Comparison of ENCODE assay signal across 1 cellular context in the genomic region with DNA sequence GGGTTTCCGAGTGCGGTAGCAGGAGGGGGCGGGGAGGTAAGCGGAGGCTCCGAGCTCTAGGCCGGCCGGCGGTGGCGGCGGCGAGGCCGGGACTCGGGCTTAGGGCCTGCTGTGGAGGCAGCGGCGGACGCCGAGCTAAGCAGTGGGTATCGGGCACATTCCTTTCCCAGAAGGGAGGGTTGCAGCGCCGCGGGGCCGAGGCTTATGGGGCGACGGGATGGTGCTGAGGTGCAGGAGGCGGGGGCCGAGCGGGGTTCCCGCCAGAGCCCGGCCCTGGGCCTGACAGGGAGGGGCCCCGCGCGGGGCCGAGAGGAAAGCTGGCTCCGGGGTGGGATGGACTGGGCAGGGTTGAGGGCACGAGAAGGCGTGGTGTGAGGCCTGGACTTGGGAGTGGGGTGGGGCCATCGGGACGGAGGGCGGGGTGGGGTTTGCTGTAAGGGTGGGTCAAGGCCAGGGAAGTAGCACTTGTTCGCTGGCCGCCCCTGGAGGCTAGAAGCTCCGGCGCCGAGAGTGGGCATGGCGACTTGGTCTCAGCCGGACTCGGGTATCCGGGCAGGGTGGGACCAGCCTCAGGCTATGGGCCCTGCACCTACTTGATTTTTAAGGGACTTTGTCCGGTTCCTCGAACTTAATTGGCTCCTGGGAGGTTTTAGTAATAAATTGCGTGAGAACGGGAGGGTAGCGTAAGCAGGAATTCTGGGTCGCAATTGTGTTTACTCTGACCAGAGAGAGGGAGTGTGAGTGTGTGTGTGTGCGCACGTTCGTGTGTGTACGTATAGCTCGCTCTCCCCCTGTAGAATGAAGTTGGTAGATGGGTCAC.
TF ChIP-seq lines count a peak whose summit lies in the region.

A gene with protein sequence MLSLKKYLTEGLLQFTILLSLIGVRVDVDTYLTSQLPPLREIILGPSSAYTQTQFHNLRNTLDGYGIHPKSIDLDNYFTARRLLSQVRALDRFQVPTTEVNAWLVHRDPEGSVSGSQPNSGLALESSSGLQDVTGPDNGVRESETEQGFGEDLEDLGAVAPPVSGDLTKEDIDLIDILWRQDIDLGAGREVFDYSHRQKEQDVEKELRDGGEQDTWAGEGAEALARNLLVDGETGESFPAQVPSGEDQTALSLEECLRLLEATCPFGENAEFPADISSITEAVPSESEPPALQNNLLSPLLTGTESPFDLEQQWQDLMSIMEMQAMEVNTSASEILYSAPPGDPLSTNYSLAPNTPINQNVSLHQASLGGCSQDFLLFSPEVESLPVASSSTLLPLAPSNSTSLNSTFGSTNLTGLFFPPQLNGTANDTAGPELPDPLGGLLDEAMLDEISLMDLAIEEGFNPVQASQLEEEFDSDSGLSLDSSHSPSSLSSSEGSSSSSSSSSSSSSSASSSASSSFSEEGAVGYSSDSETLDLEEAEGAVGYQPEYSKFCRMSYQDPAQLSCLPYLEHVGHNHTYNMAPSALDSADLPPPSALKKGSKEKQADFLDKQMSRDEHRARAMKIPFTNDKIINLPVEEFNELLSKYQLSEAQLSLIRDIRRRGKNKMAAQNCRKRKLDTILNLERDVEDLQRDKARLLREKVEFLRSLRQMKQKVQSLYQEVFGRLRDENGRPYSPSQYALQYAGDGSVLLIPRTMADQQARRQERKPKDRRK (plus strand): TSS at position 39 of the 820 bp plus-strand sequence. CDS start 2,760 bp downstream, outside the sequence.

TF ChIP-seq in HepG2, 621 proteins besides CTCF, POLR2A, EP300 and RAD21 (continued from another document and continues in another):
- TF ChIP-seq RXRB (CRISPR knock-in tag; IDR thresholded peaks at IDR 0.05; ENCODE audit: borderline replicate concordance) (peak; percentile 76), FOXK2 (IDR thresholded peaks at IDR 0.05) (peak; percentile 38; the same call in 1 of the 2 replicates), PITX1 (CRISPR knock-in tag; IDR thresholded peaks at IDR 0.05) (peak; percentile 58), ZNF232 (CRISPR knock-in tag; IDR thresholded peaks at IDR 0.05; ENCODE audit: borderline replicate concordance) (no peak; the same call in 1 of the 2 replicates), MED8 (CRISPR knock-in tag; IDR thresholded peaks at IDR 0.05; ENCODE audit: insufficient replicate concordance) (peak; percentile 78), ZNF230 (CRISPR knock-in tag; IDR thresholded peaks at IDR 0.05) (peak; percentile 52; the same call in 1 of the 2 replicates), ZNF792 (CRISPR knock-in tag; IDR thresholded peaks at IDR 0.05) (peak; percentile 74), JUND (CRISPR knock-in tag; IDR thresholded peaks at IDR 0.05) (peak; percentile 12; the same call in 1 of the 2 replicates), NRL (CRISPR knock-in tag; IDR thresholded peaks at IDR 0.05; ENCODE audit: borderline replicate concordance) (no peak), GTF3A (CRISPR knock-in tag; conservative IDR thresholded peaks at IDR 0.05) (no peak), HNRNPL (IDR thresholded peaks at IDR 0.05; ENCODE audit: low read depth, low read length) (0 out of 2 replicates have a peak, but pooled peaks have one; percentile 76), MYNN (CRISPR knock-in tag; IDR thresholded peaks at IDR 0.05; ENCODE audit: low read depth) (peak; percentile 55), GATAD1 (CRISPR knock-in tag; IDR thresholded peaks at IDR 0.05) (peak; percentile 29), HMG20A (CRISPR knock-in tag; IDR thresholded peaks at IDR 0.05; ENCODE audit: borderline replicate concordance) (peak; percentile 54), DNMT1 (CRISPR knock-in tag; IDR thresholded peaks at IDR 0.05) (0 out of 2 replicates have a peak, but pooled peaks have one; percentile 49), ZNF775 (CRISPR knock-in tag; IDR thresholded peaks at IDR 0.05; ENCODE audit: borderline replicate concordance) (no peak; the same call in 1 of the 2 replicates), RXRA (CRISPR knock-in tag; IDR thresholded peaks at IDR 0.05) (peak; percentile 93), FOXP1 (IDR thresholded peaks at IDR 0.05) (peak; percentile 45; the same call in 1 of the 2 replicates), FOXP1 (CRISPR knock-in tag; IDR thresholded peaks at IDR 0.05) (peak; percentile 80), SOX5 (CRISPR knock-in tag; IDR thresholded peaks at IDR 0.05; ENCODE audit: borderline replicate concordance) (no peak; the same call in 1 of the 2 replicates), NCOA5 (CRISPR knock-in tag; IDR thresholded peaks at IDR 0.05) (no peak), TBX2 (CRISPR knock-in tag; IDR thresholded peaks at IDR 0.05; ENCODE audit: borderline replicate concordance) (peak; percentile 9; the same call in 1 of the 2 replicates), ZNF546 (CRISPR knock-in tag; conservative IDR thresholded peaks at IDR 0.05) (no peak; the same call in 1 of the 2 replicates), CC2D1A (CRISPR knock-in tag; IDR thresholded peaks at IDR 0.05) (peak; percentile 50; the same call in 1 of the 2 replicates), BRCA1 (CRISPR knock-in tag; IDR thresholded peaks at IDR 0.05) (no peak; the same call in 1 of the 2 replicates), NFRKB (IDR thresholded peaks at IDR 0.05) (no peak), ZNF274 (CRISPR knock-in tag; IDR thresholded peaks at IDR 0.05) (peak; percentile 81)
- TF ChIP-seq, protein P1, sequence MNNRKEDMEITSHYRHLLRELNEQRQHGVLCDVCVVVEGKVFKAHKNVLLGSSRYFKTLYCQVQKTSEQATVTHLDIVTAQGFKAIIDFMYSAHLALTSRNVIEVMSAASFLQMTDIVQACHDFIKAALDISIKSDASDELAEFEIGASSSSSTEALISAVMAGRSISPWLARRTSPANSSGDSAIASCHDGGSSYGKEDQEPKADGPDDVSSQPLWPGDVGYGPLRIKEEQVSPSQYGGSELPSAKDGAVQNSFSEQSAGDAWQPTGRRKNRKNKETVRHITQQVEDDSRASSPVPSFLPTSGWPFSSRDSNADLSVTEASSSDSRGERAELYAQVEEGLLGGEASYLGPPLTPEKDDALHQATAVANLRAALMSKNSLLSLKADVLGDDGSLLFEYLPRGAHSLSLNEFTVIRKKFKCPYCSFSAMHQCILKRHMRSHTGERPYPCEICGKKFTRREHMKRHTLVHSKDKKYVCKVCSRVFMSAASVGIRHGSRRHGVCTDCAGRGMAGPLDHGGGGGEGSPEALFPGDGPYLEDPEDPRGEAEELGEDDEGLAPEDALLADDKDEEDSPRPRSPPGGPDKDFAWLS (CRISPR knock-in tag; IDR thresholded peaks at IDR 0.05; ENCODE audit: borderline replicate concordance) = no peak
- TF ChIP-seq, protein P2, sequence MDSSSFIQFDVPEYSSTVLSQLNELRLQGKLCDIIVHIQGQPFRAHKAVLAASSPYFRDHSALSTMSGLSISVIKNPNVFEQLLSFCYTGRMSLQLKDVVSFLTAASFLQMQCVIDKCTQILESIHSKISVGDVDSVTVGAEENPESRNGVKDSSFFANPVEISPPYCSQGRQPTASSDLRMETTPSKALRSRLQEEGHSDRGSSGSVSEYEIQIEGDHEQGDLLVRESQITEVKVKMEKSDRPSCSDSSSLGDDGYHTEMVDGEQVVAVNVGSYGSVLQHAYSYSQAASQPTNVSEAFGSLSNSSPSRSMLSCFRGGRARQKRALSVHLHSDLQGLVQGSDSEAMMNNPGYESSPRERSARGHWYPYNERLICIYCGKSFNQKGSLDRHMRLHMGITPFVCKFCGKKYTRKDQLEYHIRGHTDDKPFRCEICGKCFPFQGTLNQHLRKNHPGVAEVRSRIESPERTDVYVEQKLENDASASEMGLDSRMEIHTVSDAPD (CRISPR knock-in tag; IDR thresholded peaks at IDR 0.05) = no peak
- TF ChIP-seq, protein P3, sequence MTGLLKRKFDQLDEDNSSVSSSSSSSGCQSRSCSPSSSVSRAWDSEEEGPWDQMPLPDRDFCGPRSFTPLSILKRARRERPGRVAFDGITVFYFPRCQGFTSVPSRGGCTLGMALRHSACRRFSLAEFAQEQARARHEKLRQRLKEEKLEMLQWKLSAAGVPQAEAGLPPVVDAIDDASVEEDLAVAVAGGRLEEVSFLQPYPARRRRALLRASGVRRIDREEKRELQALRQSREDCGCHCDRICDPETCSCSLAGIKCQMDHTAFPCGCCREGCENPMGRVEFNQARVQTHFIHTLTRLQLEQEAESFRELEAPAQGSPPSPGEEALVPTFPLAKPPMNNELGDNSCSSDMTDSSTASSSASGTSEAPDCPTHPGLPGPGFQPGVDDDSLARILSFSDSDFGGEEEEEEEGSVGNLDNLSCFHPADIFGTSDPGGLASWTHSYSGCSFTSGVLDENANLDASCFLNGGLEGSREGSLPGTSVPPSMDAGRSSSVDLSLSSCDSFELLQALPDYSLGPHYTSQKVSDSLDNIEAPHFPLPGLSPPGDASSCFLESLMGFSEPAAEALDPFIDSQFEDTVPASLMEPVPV (CRISPR knock-in tag; IDR thresholded peaks at IDR 0.05) = no peak; the same call in 1 of the 2 replicates
- TF ChIP-seq, protein P4, sequence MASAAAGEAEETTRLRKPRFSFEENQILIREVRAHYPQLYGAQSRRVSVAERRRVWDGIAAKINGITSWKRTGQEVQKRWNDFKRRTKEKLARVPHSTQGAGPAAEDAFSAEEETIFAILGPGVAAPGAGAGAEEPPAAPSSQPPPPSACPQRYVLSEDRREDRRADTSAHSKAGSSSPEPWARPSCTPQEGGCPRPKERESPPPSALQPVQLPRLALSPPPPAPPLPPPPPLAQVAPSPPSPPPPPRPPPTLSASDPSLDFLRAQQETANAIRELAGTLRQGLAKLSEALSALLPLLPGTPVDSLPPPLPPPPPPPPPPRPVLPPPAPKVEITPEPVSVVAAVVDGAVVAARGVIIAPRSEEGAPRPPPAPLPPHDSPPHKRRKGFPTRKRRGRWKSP (CRISPR knock-in tag; IDR thresholded peaks at IDR 0.05) = peak; percentile 90
- TF ChIP-seq, protein P5, sequence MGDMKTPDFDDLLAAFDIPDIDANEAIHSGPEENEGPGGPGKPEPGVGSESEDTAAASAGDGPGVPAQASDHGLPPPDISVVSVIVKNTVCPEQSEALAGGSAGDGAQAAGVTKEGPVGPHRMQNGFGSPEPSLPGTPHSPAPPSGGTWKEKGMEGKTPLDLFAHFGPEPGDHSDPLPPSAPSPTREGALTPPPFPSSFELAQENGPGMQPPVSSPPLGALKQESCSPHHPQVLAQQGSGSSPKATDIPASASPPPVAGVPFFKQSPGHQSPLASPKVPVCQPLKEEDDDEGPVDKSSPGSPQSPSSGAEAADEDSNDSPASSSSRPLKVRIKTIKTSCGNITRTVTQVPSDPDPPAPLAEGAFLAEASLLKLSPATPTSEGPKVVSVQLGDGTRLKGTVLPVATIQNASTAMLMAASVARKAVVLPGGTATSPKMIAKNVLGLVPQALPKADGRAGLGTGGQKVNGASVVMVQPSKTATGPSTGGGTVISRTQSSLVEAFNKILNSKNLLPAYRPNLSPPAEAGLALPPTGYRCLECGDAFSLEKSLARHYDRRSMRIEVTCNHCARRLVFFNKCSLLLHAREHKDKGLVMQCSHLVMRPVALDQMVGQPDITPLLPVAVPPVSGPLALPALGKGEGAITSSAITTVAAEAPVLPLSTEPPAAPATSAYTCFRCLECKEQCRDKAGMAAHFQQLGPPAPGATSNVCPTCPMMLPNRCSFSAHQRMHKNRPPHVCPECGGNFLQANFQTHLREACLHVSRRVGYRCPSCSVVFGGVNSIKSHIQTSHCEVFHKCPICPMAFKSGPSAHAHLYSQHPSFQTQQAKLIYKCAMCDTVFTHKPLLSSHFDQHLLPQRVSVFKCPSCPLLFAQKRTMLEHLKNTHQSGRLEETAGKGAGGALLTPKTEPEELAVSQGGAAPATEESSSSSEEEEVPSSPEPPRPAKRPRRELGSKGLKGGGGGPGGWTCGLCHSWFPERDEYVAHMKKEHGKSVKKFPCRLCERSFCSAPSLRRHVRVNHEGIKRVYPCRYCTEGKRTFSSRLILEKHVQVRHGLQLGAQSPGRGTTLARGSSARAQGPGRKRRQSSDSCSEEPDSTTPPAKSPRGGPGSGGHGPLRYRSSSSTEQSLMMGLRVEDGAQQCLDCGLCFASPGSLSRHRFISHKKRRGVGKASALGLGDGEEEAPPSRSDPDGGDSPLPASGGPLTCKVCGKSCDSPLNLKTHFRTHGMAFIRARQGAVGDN (CRISPR knock-in tag; IDR thresholded peaks at IDR 0.05) = peak; percentile 86
- TF ChIP-seq, protein P6, sequence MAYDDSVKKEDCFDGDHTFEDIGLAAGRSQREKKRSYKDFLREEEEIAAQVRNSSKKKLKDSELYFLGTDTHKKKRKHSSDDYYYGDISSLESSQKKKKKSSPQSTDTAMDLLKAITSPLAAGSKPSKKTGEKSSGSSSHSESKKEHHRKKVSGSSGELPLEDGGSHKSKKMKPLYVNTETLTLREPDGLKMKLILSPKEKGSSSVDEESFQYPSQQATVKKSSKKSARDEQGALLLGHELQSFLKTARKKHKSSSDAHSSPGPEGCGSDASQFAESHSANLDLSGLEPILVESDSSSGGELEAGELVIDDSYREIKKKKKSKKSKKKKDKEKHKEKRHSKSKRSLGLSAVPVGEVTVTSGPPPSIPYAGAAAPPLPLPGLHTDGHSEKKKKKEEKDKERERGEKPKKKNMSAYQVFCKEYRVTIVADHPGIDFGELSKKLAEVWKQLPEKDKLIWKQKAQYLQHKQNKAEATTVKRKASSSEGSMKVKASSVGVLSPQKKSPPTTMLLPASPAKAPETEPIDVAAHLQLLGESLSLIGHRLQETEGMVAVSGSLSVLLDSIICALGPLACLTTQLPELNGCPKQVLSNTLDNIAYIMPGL (CRISPR knock-in tag; IDR thresholded peaks at IDR 0.05; ENCODE audit: borderline replicate concordance in 1 of 2, low read depth in 1 of 2) = peak; percentile 72 to 90
- TF ChIP-seq, protein P7, sequence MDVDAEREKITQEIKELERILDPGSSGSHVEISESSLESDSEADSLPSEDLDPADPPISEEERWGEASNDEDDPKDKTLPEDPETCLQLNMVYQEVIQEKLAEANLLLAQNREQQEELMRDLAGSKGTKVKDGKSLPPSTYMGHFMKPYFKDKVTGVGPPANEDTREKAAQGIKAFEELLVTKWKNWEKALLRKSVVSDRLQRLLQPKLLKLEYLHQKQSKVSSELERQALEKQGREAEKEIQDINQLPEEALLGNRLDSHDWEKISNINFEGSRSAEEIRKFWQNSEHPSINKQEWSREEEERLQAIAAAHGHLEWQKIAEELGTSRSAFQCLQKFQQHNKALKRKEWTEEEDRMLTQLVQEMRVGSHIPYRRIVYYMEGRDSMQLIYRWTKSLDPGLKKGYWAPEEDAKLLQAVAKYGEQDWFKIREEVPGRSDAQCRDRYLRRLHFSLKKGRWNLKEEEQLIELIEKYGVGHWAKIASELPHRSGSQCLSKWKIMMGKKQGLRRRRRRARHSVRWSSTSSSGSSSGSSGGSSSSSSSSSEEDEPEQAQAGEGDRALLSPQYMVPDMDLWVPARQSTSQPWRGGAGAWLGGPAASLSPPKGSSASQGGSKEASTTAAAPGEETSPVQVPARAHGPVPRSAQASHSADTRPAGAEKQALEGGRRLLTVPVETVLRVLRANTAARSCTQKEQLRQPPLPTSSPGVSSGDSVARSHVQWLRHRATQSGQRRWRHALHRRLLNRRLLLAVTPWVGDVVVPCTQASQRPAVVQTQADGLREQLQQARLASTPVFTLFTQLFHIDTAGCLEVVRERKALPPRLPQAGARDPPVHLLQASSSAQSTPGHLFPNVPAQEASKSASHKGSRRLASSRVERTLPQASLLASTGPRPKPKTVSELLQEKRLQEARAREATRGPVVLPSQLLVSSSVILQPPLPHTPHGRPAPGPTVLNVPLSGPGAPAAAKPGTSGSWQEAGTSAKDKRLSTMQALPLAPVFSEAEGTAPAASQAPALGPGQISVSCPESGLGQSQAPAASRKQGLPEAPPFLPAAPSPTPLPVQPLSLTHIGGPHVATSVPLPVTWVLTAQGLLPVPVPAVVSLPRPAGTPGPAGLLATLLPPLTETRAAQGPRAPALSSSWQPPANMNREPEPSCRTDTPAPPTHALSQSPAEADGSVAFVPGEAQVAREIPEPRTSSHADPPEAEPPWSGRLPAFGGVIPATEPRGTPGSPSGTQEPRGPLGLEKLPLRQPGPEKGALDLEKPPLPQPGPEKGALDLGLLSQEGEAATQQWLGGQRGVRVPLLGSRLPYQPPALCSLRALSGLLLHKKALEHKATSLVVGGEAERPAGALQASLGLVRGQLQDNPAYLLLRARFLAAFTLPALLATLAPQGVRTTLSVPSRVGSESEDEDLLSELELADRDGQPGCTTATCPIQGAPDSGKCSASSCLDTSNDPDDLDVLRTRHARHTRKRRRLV (CRISPR knock-in tag; IDR thresholded peaks at IDR 0.05) = peak; percentile 74
